ENCODE assay signal across 9 cellular contexts in genomic region chr1:20574686-20575543, GRCh38. TPM values are rescaled to one million over a fixed set of nuclear protein-coding genes. Genes with fewer than 3 reads are reported as not detected.
A peak's percentile ranks its signal among the peaks of the same experiment; 100 is the strongest.
DNase-seq lines count a peak whose midpoint lies in the region; ATAC-seq and TF ChIP-seq lines count a peak whose summit lies in the region.
"Had no signal": no experiment of that assay in that cellular context is flagged by ENCODE, and none has a peak within 500 bp of the region (broad histone marks: within the 10 kb centered on the region; RNA-seq: fewer than 3 reads in every experiment).

No MANE protein-coding gene starts in this region.

- H3K4me3 ChIP-seq in HFF-Myc (replicated peaks; ENCODE audit: low read depth, low read length) (no peak overlapping the region), OCI-LY3 (ENCODE audit: low read length) (no peak overlapping the region), fibroblast of villous mesenchyme (ENCODE audit: low read depth, low read length) (no peak overlapping the region), ovary (no peak overlapping the region), upper lobe of left lung (no peak overlapping the region)

- H3K27me3 ChIP-seq in OCI-LY3 (ENCODE audit: low read depth, low read length) (0 out of 2 replicates have a peak, but pooled peaks cover 4% of the 10 kb centered on the region), ovary (no peaks in the 10 kb centered on the region), upper lobe of left lung (no peaks in the 10 kb centered on the region)

- H3K27ac ChIP-seq in OCI-LY3 (ENCODE audit: low read length): no peak overlapping the region
- no peak overlapping the region for H3K27ac ChIP-seq in ovary
- H3K27ac ChIP-seq in upper lobe of left lung: no peak overlapping the region

- H3K9me3 ChIP-seq in OCI-LY3 (ENCODE audit: insufficient read depth, low read length): no peaks in the 10 kb centered on the region
- peaks cover 0 to 3% of the 10 kb centered on the region in 2 donors for H3K9me3 ChIP-seq in ovary
- peaks cover 0 to 10% (median 8%) of the 10 kb centered on the region in 4 donors for H3K9me3 ChIP-seq in upper lobe of left lung

- peak overlapping the region; percentile 24; the same call in 1 of the 2 replicates for H3K4me2 ChIP-seq in OCI-LY3 (ENCODE audit: low read length)

- peak; percentile 89 for DNase-seq in CD14-positive monocyte (ENCODE audit: low spot score)
- DNase-seq in HFF-Myc (ENCODE audit: extremely low read depth, low read depth): peak; percentile 52
- DNase-seq in activated T-cell treated with anti-CD3 and anti-CD28 coated beads, Interleukin-2, amount 50 U/mL, for 1 hour: peak; percentile 53
- DNase-seq in fibroblast of villous mesenchyme (ENCODE audit: low read depth): peak; percentile 79
- DNase-seq in ovary: peak; percentile 18 to 62 (median 56)
- peak; percentile 79 to 86 for DNase-seq in upper lobe of left lung

- H2AFZ ChIP-seq in OCI-LY3 (ENCODE audit: low read depth, low read length): no peak overlapping the region

- H3K36me3 Mint-ChIP-seq in CD14-positive monocyte: no peaks in the 10 kb centered on the region

- no peaks in the 10 kb centered on the region for H3K79me2 ChIP-seq in OCI-LY3 (ENCODE audit: low read length)

- TF ChIP-seq CTCF in CD14-positive monocyte (IDR thresholded peaks at IDR 0.05): peak; percentile 83
- peak; percentile 81 for TF ChIP-seq CTCF in HFF-Myc (IDR thresholded peaks at IDR 0.05; ENCODE audit: low read depth, low read length, missing control alignments)
- peak; percentile 73 for TF ChIP-seq CTCF in OCI-LY3 (IDR thresholded peaks at IDR 0.05; ENCODE audit: low read depth, low read length)
- peak; percentile 77 for TF ChIP-seq CTCF in fibroblast of villous mesenchyme (IDR thresholded peaks at IDR 0.05; ENCODE audit: insufficient read depth, low read depth, low read length)
- TF ChIP-seq CTCF in ovary (IDR thresholded peaks at IDR 0.05): no peak
- peak; percentile 30 to 64 (median 45) for TF ChIP-seq CTCF in upper lobe of left lung (IDR thresholded peaks at IDR 0.05)

- H3K9ac ChIP-seq in OCI-LY3 (ENCODE audit: low read length): no peak overlapping the region

- H3K27me3 Mint-ChIP-seq in CD14-positive monocyte (ENCODE audit: low read depth in 3 of 3): peaks cover 18 to 29% (median 22%) of the 10 kb centered on the region in 3 donors

- peak overlapping the region in 1 of 2 donors; percentile 42 for H3K4me3 Mint-ChIP-seq in CD14-positive monocyte

- ATAC-seq in upper lobe of left lung (ENCODE audit: low FRiP score in 2 of 2) (peak; percentile 77 to 94), GM19395 (IDR thresholded peaks at IDR 0.05; ENCODE audit: unreplicated experiment) (no peak)

- H4K20me1 ChIP-seq in OCI-LY3 (ENCODE audit: insufficient read depth, low read length): no peaks in the 10 kb centered on the region

- TF ChIP-seq POLR2A in ovary (IDR thresholded peaks at IDR 0.05) (no peak), upper lobe of left lung (IDR thresholded peaks at IDR 0.05) (no peak)

- H3K4me1 Mint-ChIP-seq in CD14-positive monocyte: peaks cover 21% of the 10 kb centered on the region

- H3K4me1 ChIP-seq in OCI-LY3 (ENCODE audit: low read length) (no peaks in the 10 kb centered on the region), ovary (ENCODE audit: insufficient read depth) (no peaks in the 10 kb centered on the region), upper lobe of left lung (peaks cover 0 to 4% (median 0%) of the 10 kb centered on the region in 4 donors)

- peak overlapping the region in 1 of 7 donors; percentile 59 for H3K27ac Mint-ChIP-seq in CD14-positive monocyte

- intact Hi-C loops in CD14-positive monocyte (cut with micrococcal nuclease) (loop anchor here (1.0 to 10.0 kb wide), 5 partner anchors 50 to 160 kb away; partner anchors contain the start of genes PINK1 (in 1 of the 2) and SH2D5 (in 1 of the 2)), ovary (cut with DNase I) (no loop called here)

- WGBS in ovary, 3 donors: 18 to 20% (median 19%) methylated on average over 18 of the region's 18 CpGs
- WGBS in upper lobe of left lung, 2 donors: 23 to 27% methylated on average over 17 to 18 of the region's 18 CpGs

- peaks cover 0 to 10% (median 8%) of the 10 kb centered on the region in 7 donors for H3K9me3 Mint-ChIP-seq in CD14-positive monocyte

- H3K36me3 ChIP-seq in OCI-LY3 (replicated peaks; ENCODE audit: low read depth, low read length) (no peaks in the 10 kb centered on the region), ovary (no peaks in the 10 kb centered on the region), upper lobe of left lung (no peaks in the 10 kb centered on the region)

- TF ChIP-seq EP300 in ovary (IDR thresholded peaks at IDR 0.05) (no peak), upper lobe of left lung (IDR thresholded peaks at IDR 0.05) (no peak)

RNA-seq across cellular contexts. Expression of gene CDA, which starts 14.0 kb away (rescaled TPM):
- polyA plus RNA-seq in CD14-positive monocyte: 100 to 1,000 TPM; 217 to 348 TPM
- total RNA-seq in fibroblast of villous mesenchyme: 1.9 and 3.0 TPM in 2 replicates
- 1 to 10 TPM in 5 of 7 donors, not detected in 2; 1.2 to 5.3 (median 1.8) TPM for total RNA-seq in ovary
- 1 to 10 TPM; 2.8 to 2.9 TPM for polyA plus RNA-seq in ovary
- total RNA-seq in upper lobe of left lung: 1 to 10 TPM in 5 of 6 donors, not detected in 1; 2.6 to 9.3 (median 3.0) TPM
- total RNA-seq: temporal lobe had no signal

RNA-seq across cellular contexts. Expression of gene FAM43B, which starts 22.5 kb away (rescaled TPM):
- not detected for polyA plus RNA-seq in CD14-positive monocyte
- under 0.01 TPM in 1 of 2 replicates, not detected in the other for total RNA-seq in fibroblast of villous mesenchyme
- total RNA-seq in ovary: 1 to 10 TPM in 1 of 7 donors, under 1 TPM in 3, not detected in 3; 0.35 to 1.1 (median 0.69) TPM
- under 1 TPM; 0.04 to 0.22 TPM for polyA plus RNA-seq in ovary
- 1 to 10 TPM in 1 of 6 donors, under 1 TPM in 2, not detected in 3; 0.23 to 1.2 (median 0.30) TPM for total RNA-seq in upper lobe of left lung

RNA-seq across cellular contexts. Expression of gene PINK1, which starts 58.3 kb away (rescaled TPM):
- 10 to 100 TPM; 24.0 to 32.7 TPM for polyA plus RNA-seq in CD14-positive monocyte
- 61.3 and 64.4 TPM in 2 replicates for total RNA-seq in fibroblast of villous mesenchyme
- total RNA-seq in ovary: 10 to 100 TPM; 40.8 to 70.5 (median 59.4) TPM
- polyA plus RNA-seq in ovary: 10 to 100 TPM; 63.0 to 64.6 TPM
- total RNA-seq in upper lobe of left lung: 100 to 1,000 TPM in 2 of 6 donors, 10 to 100 TPM in 4; 62.8 to 118 (median 86.2) TPM

Comparison
In these comparisons a context has a peak if more than half of its experiments do, and no peak if none do; other contexts are left out.
1. CTCF ChIP-seq: peak in CD14-positive monocyte (single experiment), HFF-Myc (single experiment), OCI-LY3 (single experiment), fibroblast of villous mesenchyme (single experiment) and upper lobe of left lung (6 of 6); none in ovary (0 of 3).
2. intact Hi-C loops: an anchor here in CD14-positive monocyte (1.0 to 10.0 kb wide); none called in ovary.
3. Peak in every context shown above with its lines, with median percentiles within 50 percentile points of each other: DNase-seq.